8 cellular contexts compared by ENCODE assay signal in the genomic region with DNA sequence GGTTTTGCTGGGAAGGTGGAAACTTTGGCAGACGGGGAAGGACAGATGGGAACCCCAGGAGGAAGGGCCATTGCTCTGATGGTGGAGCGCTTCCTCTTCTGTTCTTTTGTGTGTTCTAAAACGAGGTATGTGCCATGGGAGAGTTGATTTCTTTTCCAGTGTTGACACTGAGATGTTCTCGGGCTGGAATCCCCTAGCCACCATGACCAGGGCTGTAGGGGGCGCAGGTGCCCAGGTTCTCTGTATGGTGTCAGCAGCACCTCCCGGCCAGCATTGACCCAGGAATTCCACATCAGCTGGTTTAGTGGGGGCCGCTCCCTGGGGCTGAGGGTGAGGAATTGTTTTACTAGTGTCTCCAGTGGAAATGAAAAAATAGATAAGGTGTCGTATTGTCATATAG. TPM values are rescaled to one million over a fixed set of nuclear protein-coding genes. Genes with fewer than 3 reads are reported as not detected.
DNase-seq lines count a peak whose midpoint lies in the region; ATAC-seq and TF ChIP-seq lines count a peak whose summit lies in the region.

No MANE protein-coding gene starts in this region.

- peaks cover 7% of the 10 kb centered on the region for H3K4me1 ChIP-seq in mammary epithelial cell (ENCODE audit: insufficient read depth, low read length)
- H3K4me1 ChIP-seq in breast epithelium: no peaks in the 10 kb centered on the region
- H3K4me1 ChIP-seq in testis: peaks cover 19% of the 10 kb centered on the region

- no peaks in the 10 kb centered on the region for H3K27me3 ChIP-seq in mammary epithelial cell (ENCODE audit: insufficient read depth, low read length)
- H3K27me3 ChIP-seq in breast epithelium: no peaks in the 10 kb centered on the region
- H3K27me3 ChIP-seq in testis: no peaks in the 10 kb centered on the region

- H2AFZ ChIP-seq in mammary epithelial cell (ENCODE audit: low read depth, low read length): peak overlapping the region; percentile 87

- WGBS in mammary epithelial cell (ENCODE audit: low coverage, missing lambda C conversion rate): 77% methylated on average over 5 of the region's 8 CpGs
- WGBS in testis, 2 donors: 67 to 72% methylated on average over 6 to 8 of the region's 8 CpGs

- DNase-seq in mammary epithelial cell: no peak
- DNase-seq in breast epithelium (ENCODE audit: low spot score in 2 of 2): no peak
- DNase-seq in OCI-M1 (lab: John Stamatoyannopoulos, UW): peak; percentile 44
- no peak for DNase-seq in foreskin fibroblast
- DNase-seq in testis: no peak
- no peak for DNase-seq in AG08395 (ENCODE audit: low spot score)
- no peak for DNase-seq in glomerular visceral epithelial cell (ENCODE audit: extremely low spot score)

- no peak for TF ChIP-seq POLR2A in breast epithelium (IDR thresholded peaks at IDR 0.05)
- TF ChIP-seq POLR2A in testis (IDR thresholded peaks at IDR 0.05): no peak

- intact Hi-C loops in mammary epithelial cell (cut with micrococcal nuclease) (no loop called here), breast epithelium (cut with DNase I; ENCODE audit: low total_unique reads) (no loop called here), testis (cut with DNase I; ENCODE audit: low total_unique reads) (no loop called here)

- H3K9me3 ChIP-seq in mammary epithelial cell (replicated peaks; ENCODE audit: insufficient read depth, low read length): no peaks in the 10 kb centered on the region
- no peaks in the 10 kb centered on the region for H3K9me3 ChIP-seq in breast epithelium
- no peaks in the 10 kb centered on the region for H3K9me3 ChIP-seq in testis

- H3K79me2 ChIP-seq in mammary epithelial cell (ENCODE audit: insufficient read depth, low read length): no peaks in the 10 kb centered on the region

- no peak overlapping the region for H3K4me2 ChIP-seq in mammary epithelial cell (ENCODE audit: insufficient read depth, low read depth, low read length)

- in situ Hi-C loops in mammary epithelial cell (cut with MboI; ENCODE audit: low sequenced_read_pairs in 2 of 2): no loop called here

- dilution Hi-C loops in mammary epithelial cell (cut with HindIII; ENCODE audit: low sequenced_read_pairs): no loop called here

- H3K9ac ChIP-seq in mammary epithelial cell (ENCODE audit: insufficient read depth, low read length): no peak overlapping the region

- H3K27ac ChIP-seq in mammary epithelial cell (ENCODE audit: insufficient read depth, low read depth, low read length) (no peak overlapping the region), breast epithelium (peak overlapping the region in 1 of 2 donors; percentile 60), testis (peak overlapping the region; percentile 3 to 63)

- H3K4me3 ChIP-seq in mammary epithelial cell (replicated peaks in 1 of 3; ENCODE audit: insufficient read depth in 1 of 3, low read depth in 2 of 3, low read length in 3 of 3) (no peak overlapping the region), breast epithelium (peak overlapping the region in 1 of 3 donors; percentile 67), foreskin fibroblast (ENCODE audit: low read depth in 1 of 2, low read length in 2 of 2) (no peak overlapping the region), testis (peak overlapping the region in 1 of 2 donors; percentile 63)

- H3K36me3 ChIP-seq in mammary epithelial cell (ENCODE audit: insufficient read depth, low read length) (no peaks in the 10 kb centered on the region), breast epithelium (no peaks in the 10 kb centered on the region), testis (ENCODE audit: low read depth, missing control alignments) (no peaks in the 10 kb centered on the region)

- CTCF ChIA-PET in mammary epithelial cell (lab: Charles Lee; ENCODE audit: low non-redundant PET): no interaction called here

- no peaks in the 10 kb centered on the region for H4K20me1 ChIP-seq in mammary epithelial cell (ENCODE audit: insufficient read depth, low read length)

- no TSS peak for BruUV-seq in mammary epithelial cell (replicated peaks; lab: Mats Ljungman, UMichigan)

- TF ChIP-seq CTCF in mammary epithelial cell (conservative IDR thresholded peaks at IDR 0.05 in 1 of 2, IDR thresholded peaks at IDR 0.05 in 1 of 2; ENCODE audit: extremely low read depth in 1 of 2, insufficient read depth in 1 of 2, low read depth in 1 of 2, low read length in 2 of 2) (peak in 1 of 2 donors; percentile 4), breast epithelium (IDR thresholded peaks at IDR 0.05) (no peak), foreskin fibroblast (IDR thresholded peaks at IDR 0.05; ENCODE audit: low read depth, low read length) (peak; percentile 5), testis (IDR thresholded peaks at IDR 0.05) (no peak)

- no peak for ATAC-seq in HG03432 (IDR thresholded peaks at IDR 0.05; ENCODE audit: unreplicated experiment)

RNA-seq across cellular contexts. Expression of gene ACAD9, which starts 34.3 kb away (rescaled TPM):
- total RNA-seq in mammary epithelial cell (10 to 100 TPM; 35.2 to 48.7 TPM), breast epithelium (10 to 100 TPM; 33.3 to 59.6 (median 43.9) TPM), testis (10 to 100 TPM; 80.4 to 80.6 TPM)
- polyA plus RNA-seq in mammary epithelial cell (45.4 TPM), testis (ENCODE audit: insufficient read depth, low read depth, low replicate concordance) (49.5 TPM)
- polyA minus RNA-seq in mammary epithelial cell: 55.6 TPM
